In genomic region chr15:31440754-31441298, GRCh38 we compare ENCODE assay signal across 8 cellular contexts.
DNase-seq lines count a peak whose midpoint lies in the region; ATAC-seq lines count a peak whose summit lies in the region.

No MANE protein-coding gene starts in this region.

- peak; percentile 50 for ATAC-seq in left colon
- no peak for ATAC-seq in GM19035 (IDR thresholded peaks at IDR 0.05; ENCODE audit: unreplicated experiment)
- no peak for ATAC-seq in GM21825 (IDR thresholded peaks at IDR 0.05; ENCODE audit: unreplicated experiment)
- ATAC-seq in GM21576 (IDR thresholded peaks at IDR 0.05; ENCODE audit: unreplicated experiment) = no peak

- DNase-seq in GM03348 (ENCODE audit: low spot score) (peak; percentile 62), cerebellar cortex (ENCODE audit: low spot score) (peak; percentile 33), left colon (peak; percentile 43 to 79)
- DNase-seq in stimulated activated CD4-positive, alpha-beta T cell treated with anti-CD3 and anti-CD28 coated beads, Interleukin-2, amount 100 ng/mL, for 4 hours (ENCODE audit: low read depth) = peak; percentile 32

- H3K36me3 Mint-ChIP-seq in T-helper 1 cell treated with Interleukin-12 subunit alpha and Interleukin-12 subunit beta and Interleukin-4 antibody, amounts not matched to agents 30 μg/mL and 1 μg/mL, for 36 hours (ENCODE audit: low read depth) = peaks cover 2% of the 10 kb centered on the region

- H3K27ac Mint-ChIP-seq in T-helper 1 cell treated with Interleukin-12 subunit alpha and Interleukin-12 subunit beta and Interleukin-4 antibody, amounts not matched to agents 30 μg/mL and 1 μg/mL, for 36 hours = peak overlapping the region; percentile 86

- peaks cover 58% of the 10 kb centered on the region for H3K4me1 Mint-ChIP-seq in T-helper 1 cell treated with Interleukin-12 subunit alpha and Interleukin-12 subunit beta and Interleukin-4 antibody, amounts not matched to agents 30 μg/mL and 1 μg/mL, for 36 hours (ENCODE audit: low read depth)

- H3K4me3 Mint-ChIP-seq in T-helper 1 cell treated with Interleukin-12 subunit alpha and Interleukin-12 subunit beta and Interleukin-4 antibody, amounts not matched to agents 30 μg/mL and 1 μg/mL, for 36 hours = peak overlapping the region; percentile 73

- no peaks in the 10 kb centered on the region for H3K9me3 Mint-ChIP-seq in T-helper 1 cell treated with Interleukin-12 subunit alpha and Interleukin-12 subunit beta and Interleukin-4 antibody, amounts not matched to agents 30 μg/mL and 1 μg/mL, for 36 hours

- intact Hi-C loops in left colon (cut with DNase I, micrococcal nuclease) = no loop called here

- H3K27me3 Mint-ChIP-seq in T-helper 1 cell treated with Interleukin-12 subunit alpha and Interleukin-12 subunit beta and Interleukin-4 antibody, amounts not matched to agents 30 μg/mL and 1 μg/mL, for 36 hours (ENCODE audit: low read depth) = no peaks in the 10 kb centered on the region
